14 cellular contexts compared by ENCODE assay signal in the genomic region with DNA sequence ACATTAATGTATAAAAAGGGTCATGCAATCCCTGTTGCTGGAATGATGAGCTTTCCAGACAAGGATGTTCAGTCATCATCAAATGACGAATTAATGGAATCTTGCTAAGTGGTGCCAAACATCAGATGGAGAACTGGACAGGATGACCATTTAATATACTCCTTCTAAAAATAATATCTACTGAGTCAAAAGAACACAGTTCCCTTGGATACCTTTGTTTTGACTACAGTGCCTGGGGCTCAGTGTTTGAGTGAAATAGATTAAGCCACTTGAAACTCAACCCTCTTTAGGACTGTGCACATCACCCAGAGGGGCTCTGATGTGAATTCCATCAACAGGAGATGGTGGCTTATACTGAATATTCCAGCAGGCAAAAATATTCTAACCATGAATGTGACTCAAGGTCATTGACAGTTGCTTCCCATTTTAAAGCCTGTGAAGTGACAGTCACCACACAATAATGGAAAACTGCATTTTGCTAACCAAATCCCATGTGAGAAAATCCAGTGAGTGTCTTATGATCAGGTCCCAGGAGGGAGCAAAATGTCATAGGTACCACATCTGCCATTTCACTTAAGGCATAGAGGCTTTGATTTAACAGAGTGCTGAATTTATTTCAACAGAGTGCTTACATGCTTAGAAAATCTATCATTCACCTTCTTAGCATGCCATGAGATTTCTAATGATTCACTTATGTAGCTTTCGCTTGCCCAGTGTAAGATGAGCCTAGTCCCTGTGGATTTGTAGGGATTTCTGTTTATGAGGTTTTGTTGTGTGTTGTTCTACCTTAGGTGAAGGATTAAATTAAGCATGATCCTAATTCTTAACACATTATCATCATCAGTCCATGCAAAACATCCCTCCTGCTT. TPM values are rescaled to one million over a fixed set of nuclear protein-coding genes. Genes with fewer than 3 reads are reported as not detected.
"Had no signal": no experiment of that assay in that cellular context is flagged by ENCODE, and none has a peak within 500 bp of the region (broad histone marks: within the 10 kb centered on the region; RNA-seq: fewer than 3 reads in every experiment).

No MANE protein-coding gene starts in this region.

- FAIRE-seq: small intestine had no signal

- H3K27me3 ChIP-seq: ovary had no signal

- H3K4me3 Mint-ChIP-seq: activated T-helper 17 cell treated with anti-CD3 and anti-CD28 coated beads, Interleukin-2, amount 50 U/mL, for 72 hours; neural crest cell; T-helper 17 cell had no signal

- ATAC-seq: activated T-helper 17 cell treated with anti-CD3 and anti-CD28 coated beads, Interleukin-2, amount 50 U/mL, for 72 hours; left colon; T-helper 17 cell had no signal

- DNase-seq: activated CD4-positive, alpha-beta T cell treated with anti-CD3 and anti-CD28 coated beads, Interleukin-2, amount 50 U/mL, for 1 hour; activated naive CD4-positive, alpha-beta T cell treated with anti-CD3 and anti-CD28 coated beads, Interleukin-2, amount 50 U/mL, for 16 hours; activated T-cell treated with anti-CD3 and anti-CD28 coated beads for 4 hours; adrenal gland; central memory CD4-positive, alpha-beta T cell; effector CD4-positive, alpha-beta T cell; left colon; ovary; small intestine; T-helper 17 cell had no signal

- H3K4me1 Mint-ChIP-seq: activated T-helper 17 cell treated with anti-CD3 and anti-CD28 coated beads, Interleukin-2, amount 50 U/mL, for 72 hours had no signal

- H3K36me3 ChIP-seq: adrenal gland, ovary had no signal

- H3K9me3 Mint-ChIP-seq: activated T-helper 17 cell treated with anti-CD3 and anti-CD28 coated beads, Interleukin-2, amount 50 U/mL, for 72 hours had no signal

- H3K27ac Mint-ChIP-seq: activated T-helper 17 cell treated with anti-CD3 and anti-CD28 coated beads, Interleukin-2, amount 50 U/mL, for 72 hours; T-helper 17 cell had no signal

- H3K9me3 ChIP-seq: adrenal gland, ovary had no signal

- H3K4me1 ChIP-seq: adrenal gland had no signal

- H3K4me3 ChIP-seq: adrenal gland, coronary artery, ovary had no signal

- H3K27ac ChIP-seq: adrenal gland, coronary artery, ovary had no signal

RNA-seq across cellular contexts. Expression of a gene that starts 41.3 kb away (rescaled TPM):
- total RNA-seq: activated CD8-positive, alpha-beta memory T cell treated with anti-CD3 and anti-CD28 coated beads for 36 hours; activated T-helper 17 cell treated with anti-CD3 and anti-CD28 coated beads, Interleukin-2, amount 50 U/mL, for 72 hours; left colon; neural crest cell; T-helper 17 cell had no signal
